23 cellular contexts compared by ENCODE assay signal in the genomic region with DNA sequence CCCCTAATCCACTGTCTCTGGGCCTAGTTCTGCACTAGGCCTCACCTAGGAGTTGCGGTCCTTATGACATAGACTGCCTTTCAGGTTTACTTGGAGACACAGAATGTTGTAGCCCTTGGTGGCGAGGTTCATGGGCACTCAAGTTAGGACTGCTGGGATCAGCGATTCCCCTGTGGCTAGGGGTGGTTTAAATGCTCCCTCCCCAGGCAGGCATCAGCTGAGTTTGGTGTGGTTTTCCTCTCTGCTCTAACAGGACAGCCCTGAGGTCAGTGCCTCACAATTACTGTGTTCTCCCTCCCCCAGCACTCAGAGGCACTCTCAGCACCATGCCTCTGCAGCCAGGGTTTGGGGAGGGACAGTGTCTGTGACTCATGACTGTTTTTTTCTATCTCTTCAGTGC. TPM values are rescaled to one million over a fixed set of nuclear protein-coding genes. Genes with fewer than 3 reads are reported as not detected.
"Had no signal": no experiment of that assay in that cellular context is flagged by ENCODE, and none has a peak within 500 bp of the region (broad histone marks: within the 10 kb centered on the region; RNA-seq: fewer than 3 reads in every experiment).

No MANE protein-coding gene starts in this region.

- ATAC-seq: activated CD4-positive, alpha-beta T cell treated with anti-CD3 and anti-CD28 coated beads for 36 hours; activated T-helper 17 cell treated with anti-CD3 and anti-CD28 coated beads, Interleukin-2, amount 50 U/mL, for 72 hours; foreskin keratinocyte; WTC11 had no signal

- H3K27ac ChIP-seq: brain microvascular endothelial cell, foreskin keratinocyte, hepatocyte had no signal

- H3K4me1 ChIP-seq: foreskin keratinocyte had no signal

- DNase-seq: activated CD4-positive, alpha-beta T cell treated with anti-CD3 and anti-CD28 coated beads for 36 hours; activated CD4-positive, alpha-beta T cell treated with anti-CD3 and anti-CD28 coated beads, Interleukin-2, amount 50 U/mL, for 48 hours; activated naive CD4-positive, alpha-beta T cell; activated naive CD8-positive, alpha-beta T cell treated with anti-CD3 and anti-CD28 coated beads, Interleukin-2, amount 10 ng/mL, durations not matched to agents 7 days and 5 days; activated T-cell treated with anti-CD3 and anti-CD28 coated beads, Interleukin-2, amount 50 U/mL, for 1 hour; brain microvascular endothelial cell; cortex of kidney; effector CD4-positive, alpha-beta T cell; nucleus accumbens; retina; stimulated activated naive CD4-positive, alpha-beta T cell; SW 1271; T-helper 2 cell had no signal

- H3K36me3 Mint-ChIP-seq: activated naive CD8-positive, alpha-beta T cell treated with anti-CD3 and anti-CD28 coated beads, Interleukin-2, amount 10 ng/mL, durations not matched to agents 7 days and 5 days; WTC11 had no signal

- H3K4me1 Mint-ChIP-seq: activated CD4-positive, alpha-beta T cell treated with anti-CD3 and anti-CD28 coated beads for 36 hours; activated naive CD8-positive, alpha-beta T cell treated with anti-CD3 and anti-CD28 coated beads, Interleukin-2, amount 10 ng/mL, durations not matched to agents 7 days and 5 days; activated T-helper 17 cell treated with anti-CD3 and anti-CD28 coated beads, Interleukin-2, amount 50 U/mL, for 72 hours; mesothelial cell of epicardium; WTC11 had no signal

- H3K27me3 Mint-ChIP-seq: activated CD4-positive, alpha-beta T cell treated with anti-CD3 and anti-CD28 coated beads for 36 hours; activated T-helper 17 cell treated with anti-CD3 and anti-CD28 coated beads, Interleukin-2, amount 50 U/mL, for 72 hours had no signal

- H3K4me3 ChIP-seq: hepatocyte, lung had no signal

- H3K27me3 ChIP-seq: brain microvascular endothelial cell, foreskin keratinocyte, hepatocyte had no signal

- H3K9me3 Mint-ChIP-seq: activated naive CD8-positive, alpha-beta T cell treated with anti-CD3 and anti-CD28 coated beads, Interleukin-2, amount 10 ng/mL, durations not matched to agents 7 days and 5 days; activated T-helper 17 cell treated with anti-CD3 and anti-CD28 coated beads, Interleukin-2, amount 50 U/mL, for 72 hours; nephron had no signal

- H3K27ac Mint-ChIP-seq: activated CD4-positive, alpha-beta T cell treated with anti-CD3 and anti-CD28 coated beads for 36 hours; activated naive CD8-positive, alpha-beta T cell treated with anti-CD3 and anti-CD28 coated beads, Interleukin-2, amount 10 ng/mL, durations not matched to agents 7 days and 5 days; activated T-helper 17 cell treated with anti-CD3 and anti-CD28 coated beads, Interleukin-2, amount 50 U/mL, for 72 hours; mesothelial cell of epicardium; nephron; WTC11 had no signal

- FAIRE-seq: endothelial cell of umbilical vein, islet of Langerhans had no signal

- H3K36me3 ChIP-seq: brain microvascular endothelial cell had no signal

- H3K4me3 Mint-ChIP-seq: activated CD4-positive, alpha-beta T cell treated with anti-CD3 and anti-CD28 coated beads for 36 hours; activated naive CD8-positive, alpha-beta T cell treated with anti-CD3 and anti-CD28 coated beads, Interleukin-2, amount 10 ng/mL, durations not matched to agents 7 days and 5 days; activated T-helper 17 cell treated with anti-CD3 and anti-CD28 coated beads, Interleukin-2, amount 50 U/mL, for 72 hours; mesothelial cell of epicardium; nephron; WTC11 had no signal

RNA-seq across cellular contexts. Expression of a gene that starts 36.7 kb away (rescaled TPM):
- total RNA-seq: endothelial cell of umbilical vein, foreskin keratinocyte, lung had no signal

RNA-seq across cellular contexts. Expression of a gene that starts 45.4 kb away (rescaled TPM):
- total RNA-seq: activated CD4-positive, alpha-beta T cell treated with anti-CD3 and anti-CD28 coated beads for 36 hours; activated naive CD8-positive, alpha-beta T cell treated with anti-CD3 and anti-CD28 coated beads, Interleukin-2, amount 10 ng/mL, durations not matched to agents 7 days and 5 days; activated T-helper 17 cell treated with anti-CD3 and anti-CD28 coated beads, Interleukin-2, amount 50 U/mL, for 72 hours; endothelial cell of umbilical vein; hepatocyte; lung; urinary bladder; WTC11 had no signal
